In genomic region chr7:57868771-57869483, GRCh38 we compare ENCODE assay signal across 11 cellular contexts.
A peak's percentile ranks its signal among the peaks of the same experiment; 100 is the strongest.
DNase-seq lines count a peak whose midpoint lies in the region; ATAC-seq and TF ChIP-seq lines count a peak whose summit lies in the region.
"Had no signal": no experiment of that assay in that cellular context is flagged by ENCODE, and none has a peak within 500 bp of the region (broad histone marks: within the 10 kb centered on the region; RNA-seq: fewer than 3 reads in every experiment).

No MANE protein-coding gene starts in this region.

- no peaks in the 10 kb centered on the region for H3K36me3 Mint-ChIP-seq in nephron progenitor cell (ENCODE audit: low read depth)

- ATAC-seq in HG02571 (IDR thresholded peaks at IDR 0.05; ENCODE audit: unreplicated experiment) (no peak), GM21367 (IDR thresholded peaks at IDR 0.05; ENCODE audit: unreplicated experiment) (no peak)
- ATAC-seq: activated CD4-positive, CD25-positive, alpha-beta regulatory T cell treated with anti-CD3 and anti-CD28 coated beads, Interleukin-2, amount 50 U/mL, for 24 hours had no signal

- DNase-seq in DMS 273 (lab: John Stamatoyannopoulos, UW; ENCODE audit: unreplicated experiment) = peak; percentile 66
- no peak for DNase-seq in DMS 273 treated with DMSO at 0.1 percent for 48 hours (lab: John Stamatoyannopoulos, UW)
- peak; percentile 0 to 71 for DNase-seq in NCI-H526 (lab: John Stamatoyannopoulos, UW)
- DNase-seq in fibroblast of villous mesenchyme (ENCODE audit: low read depth) = no peak
- DNase-seq in skeletal muscle cell (ENCODE audit: low read depth) = no peak
- DNase-seq in nephron progenitor cell = no peak
- DNase-seq: 8988T had no signal

- no peaks in the 10 kb centered on the region for H3K27me3 Mint-ChIP-seq in nephron progenitor cell (ENCODE audit: low read depth, poor library complexity)

- peak overlapping the region; percentile 41 for H3K4me3 ChIP-seq in fibroblast of villous mesenchyme (ENCODE audit: low read depth, low read length)
- H3K4me3 ChIP-seq in skeletal muscle cell (ENCODE audit: low read depth, low read length) = peak overlapping the region; percentile 40

- no peak overlapping the region for H3K27ac Mint-ChIP-seq in nephron progenitor cell
- H3K27ac Mint-ChIP-seq: activated naive CD8-positive, alpha-beta T cell had no signal

- no peak overlapping the region for H3K4me3 Mint-ChIP-seq in nephron progenitor cell
- H3K4me3 Mint-ChIP-seq: activated naive CD8-positive, alpha-beta T cell had no signal

- no peak for TF ChIP-seq CTCF in fibroblast of villous mesenchyme (IDR thresholded peaks at IDR 0.05; ENCODE audit: insufficient read depth, low read depth, low read length)
- TF ChIP-seq CTCF in nephron progenitor cell (IDR thresholded peaks at IDR 0.05) = no peak

- H3K9me3 Mint-ChIP-seq in nephron progenitor cell = peaks cover 72% of the 10 kb centered on the region

- H3K4me1 Mint-ChIP-seq in nephron progenitor cell = no peaks in the 10 kb centered on the region

Comparison
In these comparisons a context has a peak if more than half of its experiments do, and no peak if none do; other contexts are left out.
1. DNase-seq: peak in DMS 273 (single experiment) and NCI-H526 (2 of 2); none in DMS 273 treated with DMSO at 0.1 percent for 48 hours (single experiment), fibroblast of villous mesenchyme (single experiment), skeletal muscle cell (single experiment) and nephron progenitor cell (single experiment).